8 cellular contexts compared by ENCODE assay signal in the genomic region with DNA sequence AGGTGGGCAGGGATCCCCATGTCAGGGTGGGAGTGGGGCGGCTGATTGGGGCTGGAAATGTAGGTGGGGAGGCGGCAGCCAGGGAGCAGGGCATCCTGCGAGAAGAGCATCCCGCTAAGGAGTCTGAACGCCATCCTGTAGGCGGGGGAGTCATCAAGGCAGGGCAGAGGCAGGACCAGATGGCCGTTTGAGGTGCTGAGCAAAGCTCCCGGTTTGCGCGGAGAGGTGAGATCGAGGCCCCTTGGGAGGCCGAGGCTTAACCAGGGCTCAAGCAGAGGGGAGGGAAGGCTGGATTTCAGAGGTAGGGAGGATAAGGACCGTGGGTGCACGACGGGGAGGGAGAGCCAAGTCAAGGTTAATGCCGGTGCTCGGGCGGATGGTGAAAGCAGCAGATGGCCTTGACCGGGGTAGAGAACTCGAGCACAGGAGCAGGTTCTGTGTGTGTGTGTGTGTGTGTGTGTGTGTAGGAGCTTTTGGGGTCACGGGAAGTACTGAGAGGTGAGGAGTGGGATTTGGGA. TPM values are rescaled to one million over a fixed set of nuclear protein-coding genes. Genes with fewer than 3 reads are reported as not detected.
DNase-seq lines count a peak whose midpoint lies in the region; ATAC-seq and TF ChIP-seq lines count a peak whose summit lies in the region.

No MANE protein-coding gene starts in this region.

- TF ChIP-seq POLR2A in esophagus muscularis mucosa (IDR thresholded peaks at IDR 0.05; ENCODE audit: low read depth): no peak

- H3K79me2 ChIP-seq in neural progenitor cell (ENCODE audit: low read depth): peaks cover 12% of the 10 kb centered on the region

- WGBS in esophagus muscularis mucosa: 16% methylated on average over 19 of the region's 21 CpGs

- no peak for TF ChIP-seq EP300 in esophagus muscularis mucosa (IDR thresholded peaks at IDR 0.05)

- H2AFZ ChIP-seq in neural progenitor cell (replicated peaks): no peak overlapping the region

- peaks cover 28% of the 10 kb centered on the region for H3K4me1 Mint-ChIP-seq in activated CD4-positive, alpha-beta T cell treated with anti-CD3 and anti-CD28 coated beads, Interleukin-2, amount 10 ng/mL, durations not matched to agents 24 days and 14 days
- H3K4me1 Mint-ChIP-seq in neural progenitor cell: peaks cover 21% of the 10 kb centered on the region

- TF ChIP-seq CTCF in esophagus muscularis mucosa (IDR thresholded peaks at IDR 0.05) (no peak), neural progenitor cell (IDR thresholded peaks at IDR 0.05) (no peak)

- no peaks in the 10 kb centered on the region for H3K27me3 ChIP-seq in esophagus muscularis mucosa
- H3K27me3 ChIP-seq in neural progenitor cell: no peaks in the 10 kb centered on the region

- no peaks in the 10 kb centered on the region for H3K9me3 ChIP-seq in esophagus muscularis mucosa
- H3K9me3 ChIP-seq in neural progenitor cell (ENCODE audit: low read depth): no peaks in the 10 kb centered on the region

- H3K9ac ChIP-seq in neural progenitor cell: no peak overlapping the region

- peaks cover 25% of the 10 kb centered on the region for H3F3A ChIP-seq in neural progenitor cell (ENCODE audit: low read depth)

- peak overlapping the region; percentile 88 for H3K4me3 Mint-ChIP-seq in activated CD4-positive, alpha-beta T cell treated with anti-CD3 and anti-CD28 coated beads, Interleukin-2, amount 10 ng/mL, durations not matched to agents 24 days and 14 days
- peak overlapping the region; percentile 97 for H3K4me3 Mint-ChIP-seq in neural progenitor cell

- DNase-seq in activated CD4-positive, alpha-beta T cell treated with anti-CD3 and anti-CD28 coated beads, Interleukin-2, amount 10 ng/mL, durations not matched to agents 24 days and 14 days: no peak
- no peak for DNase-seq in activated CD4-positive, alpha-beta T cell treated with anti-CD3 and anti-CD28 coated beads for 48 hours
- peak; percentile 13 for DNase-seq in T-helper 9 cell
- no peak for DNase-seq in esophagus muscularis mucosa (ENCODE audit: extremely low spot score)
- DNase-seq in neural progenitor cell (ENCODE audit: low spot score): peak; percentile 48
- DNase-seq in NCI-H1694 (lab: John Stamatoyannopoulos, UW): no peak
- no peak for DNase-seq in NCI-H187 (lab: John Stamatoyannopoulos, UW)

- peak overlapping the region; percentile 97 for H3K27ac Mint-ChIP-seq in activated CD4-positive, alpha-beta T cell treated with anti-CD3 and anti-CD28 coated beads, Interleukin-2, amount 10 ng/mL, durations not matched to agents 24 days and 14 days
- H3K27ac Mint-ChIP-seq in neural progenitor cell: peak overlapping the region; percentile 84

- H4K20me1 ChIP-seq in neural progenitor cell (ENCODE audit: low read depth): peaks cover 15% of the 10 kb centered on the region

- intact Hi-C loops in activated CD4-positive, alpha-beta T cell treated with anti-CD3 and anti-CD28 coated beads, Interleukin-2, amount 10 ng/mL, durations not matched to agents 24 days and 14 days (cut with micrococcal nuclease): loop anchor here (1.0 to 5.0 kb wide), 5 partner anchors 12 to 458 kb away; partner anchors contain the start of genes ANKRD40, MBTD1, NME1 and TOB1
- intact Hi-C loops in esophagus muscularis mucosa (cut with DNase I): loop anchor here (5.0 kb wide), 1 partner anchor 97 kb away; the partner anchor contains the start of genes MBTD1 and UTP18

- no peaks in the 10 kb centered on the region for H3K27me3 Mint-ChIP-seq in activated CD4-positive, alpha-beta T cell treated with anti-CD3 and anti-CD28 coated beads, Interleukin-2, amount 10 ng/mL, durations not matched to agents 24 days and 14 days
- H3K27me3 Mint-ChIP-seq in neural progenitor cell (ENCODE audit: insufficient read depth, low read depth): peaks cover 2% of the 10 kb centered on the region

- H3K9me3 Mint-ChIP-seq in activated CD4-positive, alpha-beta T cell treated with anti-CD3 and anti-CD28 coated beads, Interleukin-2, amount 10 ng/mL, durations not matched to agents 24 days and 14 days: no peaks in the 10 kb centered on the region
- no peaks in the 10 kb centered on the region for H3K9me3 Mint-ChIP-seq in neural progenitor cell

- H3K4me1 ChIP-seq in esophagus muscularis mucosa (peaks cover 10 to 34% (median 25%) of the 10 kb centered on the region in 4 donors), neural progenitor cell (peaks cover 4% of the 10 kb centered on the region)

- H3K27ac ChIP-seq in esophagus muscularis mucosa (replicated peaks in 1 of 4): peak overlapping the region; percentile 89 to 96 (median 94)
- no peak overlapping the region for H3K27ac ChIP-seq in neural progenitor cell

- peaks cover 26 to 54% (median 48%) of the 10 kb centered on the region in 4 donors for H3K36me3 ChIP-seq in esophagus muscularis mucosa
- peaks cover 9% of the 10 kb centered on the region for H3K36me3 ChIP-seq in neural progenitor cell

- peak; percentile 7 for ATAC-seq in HG03095 (IDR thresholded peaks at IDR 0.05; ENCODE audit: unreplicated experiment)

- peak overlapping the region; percentile 93 for H3K4me2 ChIP-seq in neural progenitor cell

- peak overlapping the region; percentile 71 to 93 (median 82) for H3K4me3 ChIP-seq in esophagus muscularis mucosa
- peak overlapping the region; percentile 66 for H3K4me3 ChIP-seq in neural progenitor cell

- H3K36me3 Mint-ChIP-seq in activated CD4-positive, alpha-beta T cell treated with anti-CD3 and anti-CD28 coated beads, Interleukin-2, amount 10 ng/mL, durations not matched to agents 24 days and 14 days (ENCODE audit: low read depth): peaks cover 69% of the 10 kb centered on the region
- H3K36me3 Mint-ChIP-seq in neural progenitor cell: peaks cover 25% of the 10 kb centered on the region

RNA-seq across cellular contexts. Expression of gene NME2, which starts 0.5 kb away (rescaled TPM):
- total RNA-seq in activated CD4-positive, alpha-beta T cell treated with anti-CD3 and anti-CD28 coated beads, Interleukin-2, amount 10 ng/mL, durations not matched to agents 24 days and 14 days: 752 and 795 TPM in 2 replicates
- total RNA-seq in esophagus muscularis mucosa (100 to 1,000 TPM; 245 to 554 (median 350) TPM), neural progenitor cell (ENCODE audit: low replicate concordance) (287 and 388 TPM in 2 replicates)

RNA-seq across cellular contexts. Expression of gene NME1, which starts 12.4 kb away (rescaled TPM):
- total RNA-seq in activated CD4-positive, alpha-beta T cell treated with anti-CD3 and anti-CD28 coated beads, Interleukin-2, amount 10 ng/mL, durations not matched to agents 24 days and 14 days: 447 and 455 TPM in 2 replicates
- 10 to 100 TPM in 3 of 4 donors, 1 to 10 TPM in 1; 9.1 to 32.3 (median 16.3) TPM for total RNA-seq in esophagus muscularis mucosa
- 89.5 and 95.1 TPM in 2 replicates for total RNA-seq in neural progenitor cell (ENCODE audit: low replicate concordance)

RNA-seq across cellular contexts. Expression of gene SPAG9, which starts 45.1 kb away (rescaled TPM):
- total RNA-seq in activated CD4-positive, alpha-beta T cell treated with anti-CD3 and anti-CD28 coated beads, Interleukin-2, amount 10 ng/mL, durations not matched to agents 24 days and 14 days: 47.5 and 47.7 TPM in 2 replicates
- 10 to 100 TPM; 81.2 to 99.9 (median 89.9) TPM for total RNA-seq in esophagus muscularis mucosa
- total RNA-seq in neural progenitor cell (ENCODE audit: low replicate concordance): 89.7 and 99.5 TPM in 2 replicates

Comparison
In these comparisons a context has a peak if more than half of its experiments do, and no peak if none do; other contexts are left out.
1. DNase-seq: peak in T-helper 9 cell (single experiment) and neural progenitor cell (single experiment); none in activated CD4-positive, alpha-beta T cell treated with anti-CD3 and anti-CD28 coated beads, Interleukin-2, amount 10 ng/mL, durations not matched to agents 24 days and 14 days (single experiment), activated CD4-positive, alpha-beta T cell treated with anti-CD3 and anti-CD28 coated beads for 48 hours (single experiment), esophagus muscularis mucosa (single experiment), NCI-H1694 (single experiment) and NCI-H187 (0 of 2).